16 cellular contexts compared by ENCODE assay signal in genomic region chr9:32877103-32877502, GRCh38.
DNase-seq lines count a peak whose midpoint lies in the region; ATAC-seq and TF ChIP-seq lines count a peak whose summit lies in the region.
"Had no signal": no experiment of that assay in that cellular context is flagged by ENCODE, and none has a peak within 500 bp of the region (broad histone marks: within the 10 kb centered on the region; RNA-seq: fewer than 3 reads in every experiment).

No MANE protein-coding gene starts in this region.

- DNase-seq in NCI-H526 treated with DMSO at 0.1 percent for 48 hours (lab: John Stamatoyannopoulos, UW) (peak; percentile 76), epithelial cell of esophagus (ENCODE audit: low read depth) (peak; percentile 38), psoas muscle (peak in 1 of 2 donors; percentile 69), OCI-LY7 (ENCODE audit: low spot score) (no peak), NCI-H1436 (lab: John Stamatoyannopoulos, UW) (no peak)
- no peak for DNase-seq in activated naive CD8-positive, alpha-beta T cell treated with anti-CD3 and anti-CD28 coated beads for 36 hours
- DNase-seq: ACHN; CD4-positive, alpha-beta T cell; GF-D8; HCEC 1CT; NCI-H146; NCI-H2081 treated with DMSO at 0.1 percent for 48 hours; NCI-H69; SIG-M5 had no signal

- BruUV-seq in OCI-LY7 (replicated peaks; lab: Mats Ljungman, UMichigan), result no TSS peak

- POLR2A ChIA-PET in OCI-LY7 (lab: Charles Lee), result no interaction called here

- H3K4me1 ChIP-seq in psoas muscle (peaks cover 20% of the 10 kb centered on the region), OCI-LY7 (ENCODE audit: insufficient read depth, low read length, poor library complexity, severe bottlenecking) (peaks cover 19% of the 10 kb centered on the region)

- H3K4me2 ChIP-seq in OCI-LY7 (ENCODE audit: low read length), result no peak overlapping the region

- H3K27me3 ChIP-seq in psoas muscle (ENCODE audit: insufficient read depth in 3 of 3, low read length in 2 of 3), result no peaks in the 10 kb centered on the region

- H3K9me2 ChIP-seq in OCI-LY7 (ENCODE audit: insufficient read depth, low read length), result no peaks in the 10 kb centered on the region

- H3K4me3 ChIP-seq in epithelial cell of esophagus (ENCODE audit: low read length) (no peak overlapping the region), psoas muscle (no peak overlapping the region), OCI-LY7 (ENCODE audit: low read depth, low read length, poor library complexity, severe bottlenecking) (no peak overlapping the region)

- no peaks in the 10 kb centered on the region for H3K79me2 ChIP-seq in OCI-LY7 (ENCODE audit: insufficient read depth, low read depth, low read length)

- H3K27me3 Mint-ChIP-seq in activated naive CD8-positive, alpha-beta T cell treated with anti-CD3 and anti-CD28 coated beads for 36 hours, result peaks cover 3% of the 10 kb centered on the region

- 38 to 42% (median 38%) methylated on average over 3 of the region's 3 CpGs for WGBS in psoas muscle, 3 donors

- no peaks in the 10 kb centered on the region for H3K9me3 Mint-ChIP-seq in activated naive CD8-positive, alpha-beta T cell treated with anti-CD3 and anti-CD28 coated beads for 36 hours
- H3K9me3 Mint-ChIP-seq: CD4-positive, alpha-beta T cell; IgD-negative memory B cell had no signal

- H3K27ac ChIP-seq in psoas muscle, result peak overlapping the region; percentile 58
- no peak overlapping the region for H3K27ac ChIP-seq in OCI-LY7 (ENCODE audit: low read depth, low read length, poor library complexity, severe bottlenecking)

- CTCF ChIA-PET in OCI-LY7 (lab: Charles Lee; ENCODE audit: unreplicated experiment), result no interaction called here

- peak; percentile 14 for ATAC-seq in HG03354 (IDR thresholded peaks at IDR 0.05; ENCODE audit: poor library complexity, severe bottlenecking, unreplicated experiment)
- peak; percentile 75 to 97 (median 94) for ATAC-seq in psoas muscle

- H3K36me3 ChIP-seq in psoas muscle (ENCODE audit: insufficient read depth in 1 of 2, low read depth in 1 of 2), result no peaks in the 10 kb centered on the region
- no peaks in the 10 kb centered on the region for H3K36me3 ChIP-seq in OCI-LY7 (ENCODE audit: insufficient read depth, low read length)

- H3K27ac Mint-ChIP-seq in activated naive CD8-positive, alpha-beta T cell treated with anti-CD3 and anti-CD28 coated beads for 36 hours, result no peak overlapping the region
- H3K27ac Mint-ChIP-seq: CD4-positive, alpha-beta T cell; IgD-negative memory B cell had no signal

- no peak overlapping the region for H2AFZ ChIP-seq in OCI-LY7 (ENCODE audit: low read length)

- no peaks in the 10 kb centered on the region for H4K20me1 ChIP-seq in OCI-LY7 (ENCODE audit: insufficient read depth, low read length)

- no peaks in the 10 kb centered on the region for H3K4me1 Mint-ChIP-seq in activated naive CD8-positive, alpha-beta T cell treated with anti-CD3 and anti-CD28 coated beads for 36 hours

- intact Hi-C loops in psoas muscle (cut with DNase I), result loop anchor here in 1 of 2 donors (10.0 kb wide), 1 partner anchor 88 kb away; no protein-coding TSS in a partner anchor
- intact Hi-C loops in OCI-LY7 (cut with micrococcal nuclease; ENCODE audit: unreplicated experiment), result no loop called here

- H3K4me3 Mint-ChIP-seq in activated naive CD8-positive, alpha-beta T cell treated with anti-CD3 and anti-CD28 coated beads for 36 hours, result no peak overlapping the region
- H3K4me3 Mint-ChIP-seq: CD4-positive, alpha-beta T cell; IgD-negative memory B cell had no signal

- no peaks in the 10 kb centered on the region for H3K36me3 Mint-ChIP-seq in activated naive CD8-positive, alpha-beta T cell treated with anti-CD3 and anti-CD28 coated beads for 36 hours
- H3K36me3 Mint-ChIP-seq: IgD-negative memory B cell had no signal

- no peak for TF ChIP-seq CTCF in epithelial cell of esophagus (IDR thresholded peaks at IDR 0.05; ENCODE audit: insufficient read depth, low read depth, low read length, missing control alignments)
- TF ChIP-seq CTCF in psoas muscle (IDR thresholded peaks at IDR 0.05), result no peak
- no peak for TF ChIP-seq CTCF in OCI-LY7 (conservative IDR thresholded peaks at IDR 0.05; ENCODE audit: low read length)

- no peaks in the 10 kb centered on the region for H3K9me3 ChIP-seq in psoas muscle
- no peaks in the 10 kb centered on the region for H3K9me3 ChIP-seq in OCI-LY7 (ENCODE audit: low read length)

Comparison
In these comparisons a context has a peak if more than half of its experiments do, and no peak if none do; other contexts are left out.
1. DNase-seq: peak in NCI-H526 treated with DMSO at 0.1 percent for 48 hours (single experiment) and epithelial cell of esophagus (single experiment); none in OCI-LY7 (single experiment), activated naive CD8-positive, alpha-beta T cell treated with anti-CD3 and anti-CD28 coated beads for 36 hours (single experiment) and NCI-H1436 (single experiment).